ENCODE assay signal across 8 cellular contexts in the genomic region with DNA sequence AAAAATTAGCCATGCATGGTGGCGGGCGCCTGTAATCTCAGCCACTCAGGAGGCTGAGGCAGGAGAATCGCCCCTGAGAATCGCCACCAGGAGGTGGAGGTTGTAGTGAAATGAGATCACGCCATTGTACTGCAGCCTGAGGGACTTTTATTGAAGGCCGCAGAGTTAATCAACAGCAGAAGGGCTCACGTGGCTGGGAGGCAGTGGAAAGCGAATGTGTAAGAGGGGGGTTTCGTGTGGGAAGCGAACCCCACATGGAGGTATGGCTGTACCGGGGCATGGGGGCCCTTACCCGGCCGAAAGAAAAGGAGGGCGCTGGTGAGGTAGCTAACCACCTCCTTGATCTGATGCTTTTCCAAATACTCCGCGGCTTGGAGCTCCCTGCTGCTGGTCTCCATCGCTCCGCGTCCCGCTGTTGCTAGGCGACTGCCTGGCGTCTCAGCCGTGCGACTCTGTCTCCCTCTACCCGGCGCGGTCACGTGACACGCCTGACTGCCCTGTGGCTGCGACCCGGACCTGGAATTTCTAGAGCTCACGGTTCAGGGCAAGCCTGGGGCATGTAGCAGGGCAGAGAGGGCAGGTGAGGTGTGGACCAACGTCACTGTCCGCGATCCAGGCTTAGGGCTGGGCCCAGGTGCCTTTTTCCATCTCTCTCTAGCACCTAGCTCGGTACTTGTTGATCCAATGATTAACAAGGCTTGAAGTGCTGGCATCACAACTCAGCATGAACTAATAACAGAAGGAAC. TPM values are rescaled to one million over a fixed set of nuclear protein-coding genes. Genes with fewer than 3 reads are reported as not detected.
DNase-seq lines count a peak whose midpoint lies in the region; ATAC-seq and TF ChIP-seq lines count a peak whose summit lies in the region.

A gene with protein sequence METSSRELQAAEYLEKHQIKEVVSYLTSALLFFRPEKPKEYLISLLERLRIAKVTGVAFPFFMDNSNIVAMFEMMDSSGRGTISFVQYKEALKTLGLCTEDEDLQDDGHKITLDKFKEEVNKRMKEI (minus strand): TSS at position 428 of the 746 bp plus-strand sequence. CDS start 30 bp downstream, at position 398.

- peaks cover 7% of the 10 kb centered on the region for H3K4me1 ChIP-seq in A673 (ENCODE audit: insufficient read depth, low read length, poor library complexity, severe bottlenecking)
- H3K4me1 ChIP-seq in NT2/D1 (ENCODE audit: insufficient read depth, insufficient read length) = no peaks in the 10 kb centered on the region
- H3K4me1 ChIP-seq in left ventricle myocardium inferior = peaks cover 7% of the 10 kb centered on the region

- H3K27ac Mint-ChIP-seq in activated naive CD8-positive, alpha-beta T cell treated with anti-CD3 and anti-CD28 coated beads, Interleukin-2, amount 50 U/mL, for 24 hours = no peak within 1 kb of the TSS

- ATAC-seq in GM18861 (IDR thresholded peaks at IDR 0.05; ENCODE audit: unreplicated experiment) (peak; percentile 75), HG03097 (IDR thresholded peaks at IDR 0.05; ENCODE audit: low FRiP score, unreplicated experiment) (peak; percentile 70)
- ATAC-seq in activated naive CD8-positive, alpha-beta T cell treated with anti-CD3 and anti-CD28 coated beads, Interleukin-2, amount 50 U/mL, for 24 hours = peak; percentile 92

- peak; percentile 67 for DNase-seq in A673 (ENCODE audit: low spot score)
- peak; percentile 89 for DNase-seq in NT2/D1 (ENCODE audit: low read depth, low spot score)
- DNase-seq in activated naive CD8-positive, alpha-beta T cell treated with anti-CD3 and anti-CD28 coated beads, Interleukin-2, amount 50 U/mL, for 24 hours = peak; percentile 57
- peak; percentile 49 for DNase-seq in left ventricle myocardium inferior
- peak; percentile 72 to 97 (median 83) for DNase-seq in posterior cingulate gyrus
- DNase-seq in OCI-M1 (lab: John Stamatoyannopoulos, UW) = no peak

- H3K27me3 Mint-ChIP-seq in activated naive CD8-positive, alpha-beta T cell treated with anti-CD3 and anti-CD28 coated beads, Interleukin-2, amount 50 U/mL, for 24 hours = peaks cover 13% of the 10 kb centered on the region

- H3K27me3 ChIP-seq in A673 (replicated peaks; ENCODE audit: insufficient read depth, low read depth, low read length, poor library complexity) = no peaks in the 10 kb centered on the region
- H3K27me3 ChIP-seq in NT2/D1 (ENCODE audit: insufficient read depth, insufficient read length) = no peaks in the 10 kb centered on the region
- peaks cover 15% of the 10 kb centered on the region for H3K27me3 ChIP-seq in left ventricle myocardium inferior (ENCODE audit: low read depth)

- H3K36me3 Mint-ChIP-seq in activated naive CD8-positive, alpha-beta T cell treated with anti-CD3 and anti-CD28 coated beads, Interleukin-2, amount 50 U/mL, for 24 hours (ENCODE audit: low read depth) = peaks cover 2% of the 10 kb centered on the region

- H3K27ac ChIP-seq in A673 (ENCODE audit: low read depth, low read length, poor library complexity, severe bottlenecking) (no peak within 1 kb of the TSS), left ventricle myocardium inferior (replicated peaks) (no peak within 1 kb of the TSS)

- H3K36me3 ChIP-seq in A673 (ENCODE audit: insufficient read depth, low read length, poor library complexity, severe bottlenecking) = no peaks in the 10 kb centered on the region
- no peaks in the 10 kb centered on the region for H3K36me3 ChIP-seq in NT2/D1 (ENCODE audit: insufficient read depth, insufficient read length, low read length)
- H3K36me3 ChIP-seq in left ventricle myocardium inferior = no peaks in the 10 kb centered on the region

- intact Hi-C loops in A673 (cut with micrococcal nuclease; ENCODE audit: unreplicated experiment) (no loop called here), left ventricle myocardium inferior (cut with micrococcal nuclease) (no loop called here), posterior cingulate gyrus (cut with DNase I) (no loop called here)

- peaks cover 4% of the 10 kb centered on the region for H3K4me1 Mint-ChIP-seq in activated naive CD8-positive, alpha-beta T cell treated with anti-CD3 and anti-CD28 coated beads, Interleukin-2, amount 50 U/mL, for 24 hours

- H3K4me3 ChIP-seq in A673 (ENCODE audit: low read depth, low read length, poor library complexity, severe bottlenecking) (no peak within 1 kb of the TSS), NT2/D1 (ENCODE audit: insufficient read length, low read depth) (peak within 1 kb of the TSS; percentile 59), left ventricle myocardium inferior (peak within 1 kb of the TSS; percentile 56)

- peak within 1 kb of the TSS; percentile 80 for H3K9ac ChIP-seq in NT2/D1 (ENCODE audit: insufficient read length, low read depth)

- POLR2A ChIA-PET in A673 (lab: Charles Lee; ENCODE audit: low non-redundant PET) = no interaction called here

- H3K9me3 ChIP-seq in A673 (ENCODE audit: low read depth, low read length, poor library complexity, severe bottlenecking) (no peaks in the 10 kb centered on the region), NT2/D1 (ENCODE audit: insufficient read depth, low read length) (peaks cover 13% of the 10 kb centered on the region; the same call in 1 of the 2 replicates), left ventricle myocardium inferior (replicated peaks) (peaks cover 14% of the 10 kb centered on the region)

- BruUV-seq in A673 (replicated peaks; lab: Mats Ljungman, UMichigan) = no TSS peak

- CTCF ChIA-PET in A673 (lab: Charles Lee) = interaction anchor here (0.6 kb wide), 2 partner anchors 25 to 189 kb away, joined by 3 read pairs; no protein-coding TSS in a partner anchor

- peaks cover 13% of the 10 kb centered on the region for H3K9me3 Mint-ChIP-seq in activated naive CD8-positive, alpha-beta T cell treated with anti-CD3 and anti-CD28 coated beads, Interleukin-2, amount 50 U/mL, for 24 hours

- TF ChIP-seq CTCF in A673 (conservative IDR thresholded peaks at IDR 0.05; ENCODE audit: low read depth, low read length) (no peak), left ventricle myocardium inferior (IDR thresholded peaks at IDR 0.05; ENCODE audit: borderline replicate concordance) (no peak)

- H3K4me3 Mint-ChIP-seq in activated naive CD8-positive, alpha-beta T cell treated with anti-CD3 and anti-CD28 coated beads, Interleukin-2, amount 50 U/mL, for 24 hours = peak within 1 kb of the TSS; percentile 63

RNA-seq across cellular contexts. Expression of the gene that starts here (rescaled TPM):
- total RNA-seq in A673 (2021) (not detected in 2 replicates), left ventricle myocardium inferior (not detected)

Comparison
In these comparisons a context has a peak if more than half of its experiments do, and no peak if none do; other contexts are left out.
1. Peak in DNase-seq in A673; RNA of the gene not detected or under 1 TPM.
2. Peak in DNase-seq and H3K4me3 ChIP-seq in left ventricle myocardium inferior; RNA of the gene not detected or under 1 TPM.